In genomic region chr6:31791324-31792089, GRCh38 we compare ENCODE assay signal across 8 cellular contexts. TPM values are rescaled to one million over a fixed set of nuclear protein-coding genes. Genes with fewer than 3 reads are reported as not detected.
A peak's percentile ranks its signal among the peaks of the same experiment; 100 is the strongest.
DNase-seq lines count a peak whose midpoint lies in the region; ATAC-seq, FAIRE-seq and TF ChIP-seq lines count a peak whose summit lies in the region.

No MANE protein-coding gene starts in this region.

- H3K36me3 ChIP-seq in HAP-1 (replicated peaks) (peaks cover 57% of the 10 kb centered on the region), bronchial epithelial cell (ENCODE audit: control insufficient read depth, insufficient read depth, low read length) (peaks cover 16% of the 10 kb centered on the region)

- H3K4me1 ChIP-seq in HAP-1: peaks cover 8% of the 10 kb centered on the region

- no peak overlapping the region for H3K4me3 ChIP-seq in HAP-1
- no peak overlapping the region for H3K4me3 ChIP-seq in bronchial epithelial cell (ENCODE audit: low read depth, low read length)

- ATAC-seq in HG02840 (IDR thresholded peaks at IDR 0.05; ENCODE audit: low FRiP score, unreplicated experiment): no peak

- H3K27me3 ChIP-seq in HAP-1 (ENCODE audit: low read depth) (no peaks in the 10 kb centered on the region), bronchial epithelial cell (ENCODE audit: control insufficient read depth, insufficient read depth, low read length) (no peaks in the 10 kb centered on the region)

- FAIRE-seq in bronchial epithelial cell (lab: Jason Lieb, UNC): no peak

- DNase-seq in NCI-H1417 (lab: John Stamatoyannopoulos, UW) (peak in 2 of 3 experiments; percentile 29 to 45), NCI-H1417 treated with DMSO at 0.1 percent for 48 hours (lab: John Stamatoyannopoulos, UW) (no peak), HAP-1 (ENCODE audit: low spot score in 2 of 2) (peak; percentile 81 to 85), OCI-M2 (lab: John Stamatoyannopoulos, UW; ENCODE audit: unreplicated experiment) (peak; percentile 67), bronchial epithelial cell (ENCODE audit: low read depth) (no peak), lung microvascular endothelial cell (ENCODE audit: low read depth in 2 of 2) (peak; percentile 48 to 63), globus pallidus (ENCODE audit: low spot score) (no peak)

- in situ Hi-C loops in HAP-1 (cut with MboI; ENCODE audit: low sequenced_read_pairs): no loop called here

- H3K9me3 ChIP-seq in HAP-1: no peaks in the 10 kb centered on the region

- TF ChIP-seq CTCF in bronchial epithelial cell (IDR thresholded peaks at IDR 0.05; ENCODE audit: insufficient read depth, low read length, severe bottlenecking): peak; percentile 61

RNA-seq across cellular contexts. Expression of gene VARS1, which starts 4.0 kb away (rescaled TPM):
- total RNA-seq in bronchial epithelial cell (40.8 and 53.2 TPM in 2 replicates), lung microvascular endothelial cell (36.3 and 39.0 TPM in 2 replicates)

RNA-seq across cellular contexts. Expression of gene VWA7, which starts 14.4 kb away (rescaled TPM):
- total RNA-seq in bronchial epithelial cell (0.26 and 1.4 TPM in 2 replicates), lung microvascular endothelial cell (under 0.01 and 0.40 TPM in 2 replicates)

RNA-seq across cellular contexts. Expression of gene LSM2, which starts 15.3 kb away (rescaled TPM):
- total RNA-seq in bronchial epithelial cell (28.9 and 29.2 TPM in 2 replicates), lung microvascular endothelial cell (29.2 and 29.8 TPM in 2 replicates)

RNA-seq across cellular contexts. Expression of gene HSPA1L, which starts 23.6 kb away (rescaled TPM):
- 0.53 and 1.4 TPM in 2 replicates for total RNA-seq in bronchial epithelial cell
- 0.87 and 1.8 TPM in 2 replicates for total RNA-seq in lung microvascular endothelial cell

RNA-seq across cellular contexts. Expression of gene HSPA1A, which starts 23.8 kb away (rescaled TPM):
- total RNA-seq in bronchial epithelial cell (50.3 and 55.3 TPM in 2 replicates), lung microvascular endothelial cell (40.8 and 93.3 TPM in 2 replicates)

Comparison
In these comparisons a context has a peak if more than half of its experiments do, and no peak if none do; other contexts are left out.
1. DNase-seq: peak in NCI-H1417 (2 of 3), HAP-1 (2 of 2), OCI-M2 (single experiment) and lung microvascular endothelial cell (2 of 2); none in NCI-H1417 treated with DMSO at 0.1 percent for 48 hours (single experiment), bronchial epithelial cell (single experiment) and globus pallidus (single experiment).